Comparison of ENCODE assay signal across 1 cellular context in genomic region chr17:58657962-58658803, GRCh38.
TF ChIP-seq lines count a peak whose summit lies in the region.

No MANE protein-coding gene starts in this region.

TF ChIP-seq in HEK293, 187 proteins besides CTCF, POLR2A, EP300 and RAD21 (continued from another document):
- TF ChIP-seq ZNF692 (tag by site-specific recombination; IDR thresholded peaks at IDR 0.05): 0 out of 2 replicates have a peak, but pooled peaks have one; percentile 42
- 0 out of 2 replicates have a peak, but pooled peaks have one; percentile 24 for TF ChIP-seq ZNF747 (tag by site-specific recombination; IDR thresholded peaks at IDR 0.05)
- TF ChIP-seq GLIS1 (tag by site-specific recombination; IDR thresholded peaks at IDR 0.05): peak; percentile 7; the same call in 1 of the 2 replicates
- TF ChIP-seq SCRT1 (tag by site-specific recombination; IDR thresholded peaks at IDR 0.05; ENCODE audit: borderline replicate concordance): peak; percentile 60
- TF ChIP-seq BCL6B (tag by site-specific recombination; IDR thresholded peaks at IDR 0.05): peak; percentile 50; the same call in 1 of the 2 replicates
- peak; percentile 70 for TF ChIP-seq ZFHX2 (tag by site-specific recombination; conservative IDR thresholded peaks at IDR 0.05)
